In genomic region chr6:28981833-28982475, GRCh38 we compare ENCODE assay signal across 1 cellular context.
TF ChIP-seq lines count a peak whose summit lies in the region.

No MANE protein-coding gene starts in this region.

TF ChIP-seq in HepG2, 621 proteins besides CTCF, POLR2A, EP300 and RAD21 (continued from another document and continues in another):
- no peak; the same call in 1 of the 2 replicates for TF ChIP-seq ZNF704 (CRISPR knock-in tag; IDR thresholded peaks at IDR 0.05; ENCODE audit: borderline replicate concordance)
- peak; percentile 58 for TF ChIP-seq CREB1 (IDR thresholded peaks at IDR 0.05)
- TF ChIP-seq CREB1 (CRISPR knock-in tag; IDR thresholded peaks at IDR 0.05): peak; percentile 57; the same call in 1 of the 2 replicates
- no peak for TF ChIP-seq DR1 (CRISPR knock-in tag; IDR thresholded peaks at IDR 0.05)
- no peak for TF ChIP-seq FOXA1 (IDR thresholded peaks at IDR 0.05)
- peak; percentile 51; the same call in 1 of the 2 replicates for TF ChIP-seq FOXA1 (CRISPR knock-in tag; IDR thresholded peaks at IDR 0.05)
- no peak for TF ChIP-seq TRIM22 (IDR thresholded peaks at IDR 0.05)
- no peak for TF ChIP-seq ZNF382 (CRISPR knock-in tag; IDR thresholded peaks at IDR 0.05; ENCODE audit: borderline replicate concordance)
- TF ChIP-seq ZNF121 (CRISPR knock-in tag; IDR thresholded peaks at IDR 0.05): no peak
- peak; percentile 42; the same call in 1 of the 2 replicates for TF ChIP-seq ZSCAN25 (CRISPR knock-in tag; IDR thresholded peaks at IDR 0.05)
- no peak for TF ChIP-seq TERF1 (CRISPR knock-in tag; IDR thresholded peaks at IDR 0.05)
- TF ChIP-seq XBP1 (CRISPR knock-in tag; IDR thresholded peaks at IDR 0.05): peak; percentile 75
- peak; percentile 29; the same call in 1 of the 2 replicates for TF ChIP-seq SIX1 (CRISPR knock-in tag; IDR thresholded peaks at IDR 0.05; ENCODE audit: borderline replicate concordance)
- TF ChIP-seq ZNF354B (CRISPR knock-in tag; IDR thresholded peaks at IDR 0.05): no peak
- no peak for TF ChIP-seq HNRNPUL1 (IDR thresholded peaks at IDR 0.05; ENCODE audit: low read depth, low read length)
- TF ChIP-seq ATAD3A (CRISPR knock-in tag; IDR thresholded peaks at IDR 0.05): no peak
- no peak for TF ChIP-seq FOXP1 (IDR thresholded peaks at IDR 0.05)
- TF ChIP-seq FOXP1 (CRISPR knock-in tag; IDR thresholded peaks at IDR 0.05): peak; percentile 25; the same call in 1 of the 2 replicates
- peak; percentile 27; the same call in 1 of the 2 replicates for TF ChIP-seq ZNF230 (CRISPR knock-in tag; IDR thresholded peaks at IDR 0.05)
- TF ChIP-seq NONO (IDR thresholded peaks at IDR 0.05): no peak
- peak; percentile 74 for TF ChIP-seq NONO (CRISPR knock-in tag; conservative IDR thresholded peaks at IDR 0.05)
- peak; percentile 58; the same call in 1 of the 2 replicates for TF ChIP-seq ZSCAN12 (CRISPR knock-in tag; IDR thresholded peaks at IDR 0.05)
- TF ChIP-seq ZFX (CRISPR knock-in tag; IDR thresholded peaks at IDR 0.05; ENCODE audit: low read depth): peak; percentile 47; the same call in 1 of the 2 replicates
- TF ChIP-seq ZMAT3 (CRISPR knock-in tag; conservative IDR thresholded peaks at IDR 0.05): peak; percentile 70; the same call in 1 of the 2 replicates
- no peak for TF ChIP-seq KDM6A (CRISPR knock-in tag; IDR thresholded peaks at IDR 0.05; ENCODE audit: low read depth)
- no peak for TF ChIP-seq ZNF530 (CRISPR knock-in tag; IDR thresholded peaks at IDR 0.05; ENCODE audit: low read depth)
- TF ChIP-seq ZNF678 (CRISPR knock-in tag; IDR thresholded peaks at IDR 0.05): 0 out of 2 replicates have a peak, but pooled peaks have one; percentile 33
- peak; percentile 34; the same call in 1 of the 2 replicates for TF ChIP-seq SOX5 (CRISPR knock-in tag; IDR thresholded peaks at IDR 0.05; ENCODE audit: borderline replicate concordance)
- TF ChIP-seq ZNF510 (CRISPR knock-in tag; IDR thresholded peaks at IDR 0.05; ENCODE audit: low read depth): peak; percentile 53; the same call in 1 of the 2 replicates
- no peak for TF ChIP-seq ZNF570 (CRISPR knock-in tag; IDR thresholded peaks at IDR 0.05; ENCODE audit: borderline replicate concordance)
- TF ChIP-seq ZNF780A (CRISPR knock-in tag; IDR thresholded peaks at IDR 0.05): no peak
- TF ChIP-seq ZNF543 (CRISPR knock-in tag; IDR thresholded peaks at IDR 0.05): no peak
- TF ChIP-seq ZSCAN31 (CRISPR knock-in tag; IDR thresholded peaks at IDR 0.05; ENCODE audit: low read depth): peak; percentile 86
- no peak for TF ChIP-seq PAF1 (CRISPR knock-in tag; IDR thresholded peaks at IDR 0.05)
- TF ChIP-seq ZBTB38 (CRISPR knock-in tag; IDR thresholded peaks at IDR 0.05): no peak
- TF ChIP-seq SP4 (CRISPR knock-in tag; IDR thresholded peaks at IDR 0.05): no peak
- no peak for TF ChIP-seq SOX13 (IDR thresholded peaks at IDR 0.05)
- peak in 1 of 2 experiments; percentile 53; a peak in 2 of 4 replicates for TF ChIP-seq SOX13 (CRISPR knock-in tag; conservative IDR thresholded peaks at IDR 0.05 in 1 of 2, IDR thresholded peaks at IDR 0.05 in 1 of 2)
- no peak for TF ChIP-seq ZBTB20 (CRISPR knock-in tag; IDR thresholded peaks at IDR 0.05; ENCODE audit: borderline replicate concordance, low read depth)
- TF ChIP-seq ZMYM3 (CRISPR knock-in tag; IDR thresholded peaks at IDR 0.05): no peak
- TF ChIP-seq HDAC2 (CRISPR knock-in tag; IDR thresholded peaks at IDR 0.05): peak; percentile 84
- TF ChIP-seq ZNF609 (CRISPR knock-in tag; IDR thresholded peaks at IDR 0.05; ENCODE audit: borderline replicate concordance): no peak
- TF ChIP-seq MED1 (CRISPR knock-in tag; IDR thresholded peaks at IDR 0.05): peak; percentile 73
- no peak for TF ChIP-seq FOXM1 (CRISPR knock-in tag; IDR thresholded peaks at IDR 0.05)
- TF ChIP-seq RNF219 (CRISPR knock-in tag; IDR thresholded peaks at IDR 0.05): no peak
- no peak for TF ChIP-seq ZBTB1 (CRISPR knock-in tag; IDR thresholded peaks at IDR 0.05; ENCODE audit: borderline replicate concordance)
- TF ChIP-seq ZHX1 (CRISPR knock-in tag; IDR thresholded peaks at IDR 0.05; ENCODE audit: low read depth): no peak
- no peak; the same call in 1 of the 2 replicates for TF ChIP-seq SP5 (CRISPR knock-in tag; IDR thresholded peaks at IDR 0.05; ENCODE audit: borderline replicate concordance, low read depth)
- no peak for TF ChIP-seq ZNF496 (CRISPR knock-in tag; IDR thresholded peaks at IDR 0.05; ENCODE audit: insufficient replicate concordance)
- TF ChIP-seq ZNF781 (CRISPR knock-in tag; IDR thresholded peaks at IDR 0.05; ENCODE audit: borderline replicate concordance, not compliant biosample characterization): no peak
- peak; percentile 54; the same call in 1 of the 2 replicates for TF ChIP-seq FOXP4 (CRISPR knock-in tag; IDR thresholded peaks at IDR 0.05)
- TF ChIP-seq HOXD1 (CRISPR knock-in tag; IDR thresholded peaks at IDR 0.05): no peak
- no peak for TF ChIP-seq ZNF280B (CRISPR knock-in tag; IDR thresholded peaks at IDR 0.05; ENCODE audit: borderline replicate concordance)
